Comparison of ENCODE assay signal across 1 cellular context in genomic region chr14:54489318-54489683, GRCh38.
TF ChIP-seq lines count a peak whose summit lies in the region.

No MANE protein-coding gene starts in this region.

TF ChIP-seq in K562, 482 proteins besides CTCF, POLR2A, EP300 and RAD21 (continued from another document and continues in another):
- TF ChIP-seq, protein P1, sequence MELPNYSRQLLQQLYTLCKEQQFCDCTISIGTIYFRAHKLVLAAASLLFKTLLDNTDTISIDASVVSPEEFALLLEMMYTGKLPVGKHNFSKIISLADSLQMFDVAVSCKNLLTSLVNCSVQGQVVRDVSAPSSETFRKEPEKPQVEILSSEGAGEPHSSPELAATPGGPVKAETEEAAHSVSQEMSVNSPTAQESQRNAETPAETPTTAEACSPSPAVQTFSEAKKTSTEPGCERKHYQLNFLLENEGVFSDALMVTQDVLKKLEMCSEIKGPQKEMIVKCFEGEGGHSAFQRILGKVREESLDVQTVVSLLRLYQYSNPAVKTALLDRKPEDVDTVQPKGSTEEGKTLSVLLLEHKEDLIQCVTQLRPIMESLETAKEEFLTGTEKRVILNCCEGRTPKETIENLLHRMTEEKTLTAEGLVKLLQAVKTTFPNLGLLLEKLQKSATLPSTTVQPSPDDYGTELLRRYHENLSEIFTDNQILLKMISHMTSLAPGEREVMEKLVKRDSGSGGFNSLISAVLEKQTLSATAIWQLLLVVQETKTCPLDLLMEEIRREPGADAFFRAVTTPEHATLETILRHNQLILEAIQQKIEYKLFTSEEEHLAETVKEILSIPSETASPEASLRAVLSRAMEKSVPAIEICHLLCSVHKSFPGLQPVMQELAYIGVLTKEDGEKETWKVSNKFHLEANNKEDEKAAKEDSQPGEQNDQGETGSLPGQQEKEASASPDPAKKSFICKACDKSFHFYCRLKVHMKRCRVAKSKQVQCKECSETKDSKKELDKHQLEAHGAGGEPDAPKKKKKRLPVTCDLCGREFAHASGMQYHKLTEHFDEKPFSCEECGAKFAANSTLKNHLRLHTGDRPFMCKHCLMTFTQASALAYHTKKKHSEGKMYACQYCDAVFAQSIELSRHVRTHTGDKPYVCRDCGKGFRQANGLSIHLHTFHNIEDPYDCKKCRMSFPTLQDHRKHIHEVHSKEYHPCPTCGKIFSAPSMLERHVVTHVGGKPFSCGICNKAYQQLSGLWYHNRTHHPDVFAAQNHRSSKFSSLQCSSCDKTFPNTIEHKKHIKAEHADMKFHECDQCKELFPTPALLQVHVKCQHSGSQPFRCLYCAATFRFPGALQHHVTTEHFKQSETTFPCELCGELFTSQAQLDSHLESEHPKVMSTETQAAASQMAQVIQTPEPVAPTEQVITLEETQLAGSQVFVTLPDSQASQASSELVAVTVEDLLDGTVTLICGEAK (IDR thresholded peaks at IDR 0.05): peak; percentile 57; the same call in 1 of the 2 replicates
- TF ChIP-seq, protein P1 (CRISPR knock-in tag; IDR thresholded peaks at IDR 0.05): no peak
- no peak for TF ChIP-seq SMAD1 (IDR thresholded peaks at IDR 0.05; ENCODE audit: low read depth, low read length, partially characterized antibody)
- TF ChIP-seq E4F1 (CRISPR knock-in tag; IDR thresholded peaks at IDR 0.05; ENCODE audit: borderline replicate concordance): no peak
- no peak for TF ChIP-seq MEIS2 (IDR thresholded peaks at IDR 0.05; ENCODE audit: partially characterized antibody)
- no peak for TF ChIP-seq SETDB1 (IDR thresholded peaks at IDR 0.05; ENCODE audit: low read length)
- TF ChIP-seq ZNF717 (CRISPR knock-in tag; IDR thresholded peaks at IDR 0.05): no peak
- TF ChIP-seq ZNF140 (CRISPR knock-in tag; IDR thresholded peaks at IDR 0.05): no peak
- TF ChIP-seq RBM22 (IDR thresholded peaks at IDR 0.05; ENCODE audit: low read depth, low read length, poor library complexity, severe bottlenecking): no peak
- no peak for TF ChIP-seq KDM1A (IDR thresholded peaks at IDR 0.05)
- no peak for TF ChIP-seq NCOA2 (IDR thresholded peaks at IDR 0.05; ENCODE audit: partially characterized antibody in 2 of 2)
- TF ChIP-seq, protein P2, sequence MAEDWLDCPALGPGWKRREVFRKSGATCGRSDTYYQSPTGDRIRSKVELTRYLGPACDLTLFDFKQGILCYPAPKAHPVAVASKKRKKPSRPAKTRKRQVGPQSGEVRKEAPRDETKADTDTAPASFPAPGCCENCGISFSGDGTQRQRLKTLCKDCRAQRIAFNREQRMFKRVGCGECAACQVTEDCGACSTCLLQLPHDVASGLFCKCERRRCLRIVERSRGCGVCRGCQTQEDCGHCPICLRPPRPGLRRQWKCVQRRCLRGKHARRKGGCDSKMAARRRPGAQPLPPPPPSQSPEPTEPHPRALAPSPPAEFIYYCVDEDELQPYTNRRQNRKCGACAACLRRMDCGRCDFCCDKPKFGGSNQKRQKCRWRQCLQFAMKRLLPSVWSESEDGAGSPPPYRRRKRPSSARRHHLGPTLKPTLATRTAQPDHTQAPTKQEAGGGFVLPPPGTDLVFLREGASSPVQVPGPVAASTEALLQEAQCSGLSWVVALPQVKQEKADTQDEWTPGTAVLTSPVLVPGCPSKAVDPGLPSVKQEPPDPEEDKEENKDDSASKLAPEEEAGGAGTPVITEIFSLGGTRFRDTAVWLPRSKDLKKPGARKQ (CRISPR knock-in tag; IDR thresholded peaks at IDR 0.05): no peak
- TF ChIP-seq ZFP36 (IDR thresholded peaks at IDR 0.05; ENCODE audit: low read depth, low read length, partially characterized antibody): no peak
- no peak for TF ChIP-seq ZNF644 (tag; IDR thresholded peaks at IDR 0.05; ENCODE audit: low read depth)
- TF ChIP-seq TEAD1 (CRISPR knock-in tag; IDR thresholded peaks at IDR 0.05): no peak
- no peak for TF ChIP-seq ZNF830 (CRISPR knock-in tag; IDR thresholded peaks at IDR 0.05)
- no peak for TF ChIP-seq NFE2L1 (tag; IDR thresholded peaks at IDR 0.05; ENCODE audit: borderline replicate concordance, low read depth)
- no peak for TF ChIP-seq SIRT6 (IDR thresholded peaks at IDR 0.05; ENCODE audit: low read depth, low read length)
- TF ChIP-seq ATF7 (IDR thresholded peaks at IDR 0.05): 0 out of 2 replicates have a peak, but pooled peaks have one; percentile 5
- TF ChIP-seq XRCC4 (IDR thresholded peaks at IDR 0.05; ENCODE audit: extremely low read depth, insufficient read depth, insufficient read length): no peak
- no peak for TF ChIP-seq RUNX1 (IDR thresholded peaks at IDR 0.05; ENCODE audit: low read depth)
- no peak for TF ChIP-seq KDM2B (CRISPR knock-in tag; IDR thresholded peaks at IDR 0.05)
- no peak for TF ChIP-seq ZNF121 (CRISPR knock-in tag; conservative IDR thresholded peaks at IDR 0.05)
- TF ChIP-seq BRD9 (IDR thresholded peaks at IDR 0.05; ENCODE audit: low read depth, partially characterized antibody): peak; percentile 20
- no peak for TF ChIP-seq BRCA1 (IDR thresholded peaks at IDR 0.05)
- no peak for TF ChIP-seq BRCA1 (CRISPR knock-in tag; IDR thresholded peaks at IDR 0.05)
- no peak for TF ChIP-seq KLF16 (IDR thresholded peaks at IDR 0.05)
- no peak for TF ChIP-seq STAG1 (CRISPR knock-in tag; IDR thresholded peaks at IDR 0.05; ENCODE audit: borderline replicate concordance)
- no peak for TF ChIP-seq JUN (IDR thresholded peaks at IDR 0.05; ENCODE audit: borderline replicate concordance, low read depth, low read length)
- no peak for TF ChIP-seq JUN (CRISPR knock-in tag; IDR thresholded peaks at IDR 0.05; ENCODE audit: borderline replicate concordance)
- no peak for TF ChIP-seq FIP1L1 (IDR thresholded peaks at IDR 0.05; ENCODE audit: low read depth, low read length, poor library complexity, severe bottlenecking)
- no peak for TF ChIP-seq KAT8 (IDR thresholded peaks at IDR 0.05; ENCODE audit: low read depth)
- TF ChIP-seq CREB1 (IDR thresholded peaks at IDR 0.05): no peak
- TF ChIP-seq CREB1 (CRISPR knock-in tag; IDR thresholded peaks at IDR 0.05): no peak
- TF ChIP-seq RBM34 (IDR thresholded peaks at IDR 0.05; ENCODE audit: borderline replicate concordance, insufficient read depth, low read length): no peak
- TF ChIP-seq E2F3 (CRISPR knock-in tag; IDR thresholded peaks at IDR 0.05): no peak
- 0 out of 2 replicates have a peak, but pooled peaks have one; percentile 46 for TF ChIP-seq ELF4 (CRISPR knock-in tag; IDR thresholded peaks at IDR 0.05)
- TF ChIP-seq ZNF217 (CRISPR knock-in tag; IDR thresholded peaks at IDR 0.05): no peak
- TF ChIP-seq, protein P3, sequence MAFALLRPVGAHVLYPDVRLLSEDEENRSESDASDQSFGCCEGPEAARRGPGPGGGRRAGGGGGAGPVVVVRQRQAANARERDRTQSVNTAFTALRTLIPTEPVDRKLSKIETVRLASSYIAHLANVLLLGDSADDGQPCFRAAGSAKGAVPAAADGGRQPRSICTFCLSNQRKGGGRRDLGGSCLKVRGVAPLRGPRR (CRISPR knock-in tag; IDR thresholded peaks at IDR 0.05): no peak
- TF ChIP-seq SREBF2 (CRISPR knock-in tag; IDR thresholded peaks at IDR 0.05): no peak
- no peak for TF ChIP-seq POLR2AphosphoS5 (IDR thresholded peaks at IDR 0.05; ENCODE audit: control insufficient read depth, insufficient read depth, low read depth, low read length)
- TF ChIP-seq KLF13 (tag; IDR thresholded peaks at IDR 0.05; ENCODE audit: borderline replicate concordance, low read depth): no peak
- 0 out of 2 replicates have a peak, but pooled peaks have one; percentile 13 for TF ChIP-seq NFIC (IDR thresholded peaks at IDR 0.05)
- no peak for TF ChIP-seq HNRNPH1 (optimal IDR thresholded peaks at IDR 0.05; ENCODE audit: low read depth, low read length)
- TF ChIP-seq TCFL5 (CRISPR knock-in tag; conservative IDR thresholded peaks at IDR 0.05): no peak
- TF ChIP-seq, protein P4, sequence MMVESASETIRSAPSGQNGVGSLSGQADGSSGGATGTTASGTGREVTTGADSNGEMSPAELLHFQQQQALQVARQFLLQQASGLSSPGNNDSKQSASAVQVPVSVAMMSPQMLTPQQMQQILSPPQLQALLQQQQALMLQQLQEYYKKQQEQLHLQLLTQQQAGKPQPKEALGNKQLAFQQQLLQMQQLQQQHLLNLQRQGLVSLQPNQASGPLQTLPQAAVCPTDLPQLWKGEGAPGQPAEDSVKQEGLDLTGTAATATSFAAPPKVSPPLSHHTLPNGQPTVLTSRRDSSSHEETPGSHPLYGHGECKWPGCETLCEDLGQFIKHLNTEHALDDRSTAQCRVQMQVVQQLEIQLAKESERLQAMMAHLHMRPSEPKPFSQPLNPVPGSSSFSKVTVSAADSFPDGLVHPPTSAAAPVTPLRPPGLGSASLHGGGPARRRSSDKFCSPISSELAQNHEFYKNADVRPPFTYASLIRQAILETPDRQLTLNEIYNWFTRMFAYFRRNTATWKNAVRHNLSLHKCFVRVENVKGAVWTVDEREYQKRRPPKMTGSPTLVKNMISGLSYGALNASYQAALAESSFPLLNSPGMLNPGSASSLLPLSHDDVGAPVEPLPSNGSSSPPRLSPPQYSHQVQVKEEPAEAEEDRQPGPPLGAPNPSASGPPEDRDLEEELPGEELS (CRISPR knock-in tag; IDR thresholded peaks at IDR 0.05; ENCODE audit: borderline replicate concordance): no peak
- no peak for TF ChIP-seq SRF (CRISPR knock-in tag; IDR thresholded peaks at IDR 0.05)
- no peak for TF ChIP-seq HBP1 (CRISPR knock-in tag; IDR thresholded peaks at IDR 0.05)
- TF ChIP-seq ZNF57 (CRISPR knock-in tag; IDR thresholded peaks at IDR 0.05): no peak
- no peak for TF ChIP-seq BDP1 (IDR thresholded peaks at IDR 0.05; ENCODE audit: insufficient read depth, insufficient read length)
- TF ChIP-seq LEF1 (IDR thresholded peaks at IDR 0.05): no peak
- no peak for TF ChIP-seq ESRRB (CRISPR knock-in tag; IDR thresholded peaks at IDR 0.05; ENCODE audit: borderline replicate concordance)
- TF ChIP-seq CBFA2T3 (IDR thresholded peaks at IDR 0.05): no peak
- TF ChIP-seq CHD4 (IDR thresholded peaks at IDR 0.05; ENCODE audit: insufficient read depth, insufficient replicate concordance, low read depth, low read length, poor library complexity, severe bottlenecking): no peak
- TF ChIP-seq TAF1 (IDR thresholded peaks at IDR 0.05; ENCODE audit: control insufficient read depth, extremely low read depth, insufficient read depth, low read length, severe bottlenecking): no peak
- TF ChIP-seq SMARCA5 (IDR thresholded peaks at IDR 0.05): peak; percentile 76
